Comparison of ENCODE assay signal across 12 cellular contexts in genomic region chr2:86021396-86022378, GRCh38.
A peak's percentile ranks its signal among the peaks of the same experiment; 100 is the strongest.
DNase-seq lines count a peak whose midpoint lies in the region; ATAC-seq, FAIRE-seq and TF ChIP-seq lines count a peak whose summit lies in the region.
"Had no signal": no experiment of that assay in that cellular context is flagged by ENCODE, and none has a peak within 500 bp of the region (broad histone marks: within the 10 kb centered on the region; RNA-seq: fewer than 3 reads in every experiment).

No MANE protein-coding gene starts in this region.

- DNase-seq in GM12891 (ENCODE audit: insufficient read length, low spot score) (no peak), T-helper 17 cell (no peak), Right ventricle myocardium superior (no peak), gastrocnemius medialis (no peak), breast epithelium (ENCODE audit: low spot score in 2 of 2) (no peak)
- DNase-seq: cortex of kidney, islet precursor cell, OCI-M1 had no signal

- H3K4me3 Mint-ChIP-seq in T-helper 17 cell, result no peak overlapping the region

- peak; percentile 9 for FAIRE-seq in GM12891 (lab: Jason Lieb, UNC)

- H3K27me3 Mint-ChIP-seq in T-helper 17 cell, result no peaks in the 10 kb centered on the region

- TF ChIP-seq CTCF in gastrocnemius medialis (IDR thresholded peaks at IDR 0.05 in 4 of 5, conservative IDR thresholded peaks at IDR 0.05 in 1 of 5) (no peak), breast epithelium (IDR thresholded peaks at IDR 0.05) (no peak)

- H3K4me1 ChIP-seq in gastrocnemius medialis (peaks cover 29 to 39% of the 10 kb centered on the region in 2 donors), breast epithelium (no peaks in the 10 kb centered on the region)

- H3K27ac ChIP-seq in gastrocnemius medialis (peak overlapping the region; percentile 75 to 88 (median 86)), breast epithelium (peak overlapping the region in 1 of 2 donors; percentile 14)
- H3K27ac ChIP-seq: testis had no signal

- H3K4me1 Mint-ChIP-seq in T-helper 17 cell, result peaks cover 6% of the 10 kb centered on the region

- H3K4me3 ChIP-seq in gastrocnemius medialis (no peak overlapping the region), breast epithelium (no peak overlapping the region)
- H3K4me3 ChIP-seq: testis had no signal

- H3K27me3 ChIP-seq in gastrocnemius medialis (no peaks in the 10 kb centered on the region), breast epithelium (no peaks in the 10 kb centered on the region)
- H3K27me3 ChIP-seq: testis had no signal

- H3K9me3 ChIP-seq in T-helper 17 cell (ENCODE audit: control insufficient read depth, low read length, poor library complexity, severe bottlenecking), result no peaks in the 10 kb centered on the region
- H3K9me3 ChIP-seq in gastrocnemius medialis, result no peaks in the 10 kb centered on the region
- H3K9me3 ChIP-seq in breast epithelium, result no peaks in the 10 kb centered on the region
- H3K9me3 ChIP-seq: testis had no signal

- intact Hi-C loops in Right ventricle myocardium superior (cut with DNase I) (no loop called here), gastrocnemius medialis (cut with DNase I; ENCODE audit: low total_unique reads) (loop anchor here (1.0 kb wide), 1 partner anchor 15 kb away; no protein-coding TSS in a partner anchor), breast epithelium (cut with DNase I; ENCODE audit: low total_unique reads) (no loop called here)

- H3K27ac Mint-ChIP-seq in T-helper 17 cell, result peak overlapping the region; percentile 43

- ATAC-seq in T-helper 17 cell (no peak), Right ventricle myocardium superior (ENCODE audit: poor library complexity) (peak; percentile 15), gastrocnemius medialis (no peak), HG02623 (IDR thresholded peaks at IDR 0.05; ENCODE audit: unreplicated experiment) (no peak), HG03280 (IDR thresholded peaks at IDR 0.05; ENCODE audit: unreplicated experiment) (no peak), HG02981 (IDR thresholded peaks at IDR 0.05; ENCODE audit: unreplicated experiment) (no peak)

- peaks cover 2% of the 10 kb centered on the region for H3K36me3 Mint-ChIP-seq in T-helper 17 cell (ENCODE audit: low read depth)

- TF ChIP-seq POLR2A in GM12891 (IDR thresholded peaks at IDR 0.05; ENCODE audit: low read depth, low read length) (no peak), gastrocnemius medialis (IDR thresholded peaks at IDR 0.05) (no peak), breast epithelium (IDR thresholded peaks at IDR 0.05) (no peak)

- in situ Hi-C loops in gastrocnemius medialis (cut with MboI; ENCODE audit: low sequenced_read_pairs in 4 of 4), result no loop called here

- H3K36me3 ChIP-seq in gastrocnemius medialis, result peaks cover 0 to 10% of the 10 kb centered on the region in 2 donors
- no peaks in the 10 kb centered on the region for H3K36me3 ChIP-seq in breast epithelium

TF ChIP-seq in GM12891, 5 proteins besides CTCF, POLR2A, EP300 and RAD21:
- TF ChIP-seq SPI1 (IDR thresholded peaks at IDR 0.05; ENCODE audit: low read depth, low read length), result no peak
- no peak for TF ChIP-seq PAX5 (IDR thresholded peaks at IDR 0.05; ENCODE audit: insufficient read depth, low read length, severe bottlenecking)
- no peak for TF ChIP-seq POU2F2 (IDR thresholded peaks at IDR 0.05; ENCODE audit: low read depth, low read length)
- TF ChIP-seq POLR2AphosphoS5 (IDR thresholded peaks at IDR 0.05; ENCODE audit: low read depth, low read length), result no peak
- TF ChIP-seq TAF1 (IDR thresholded peaks at IDR 0.05; ENCODE audit: low read depth, low read length), result no peak
